ENCODE assay signal across 1 cellular context in genomic region chr15:48433226-48433886, GRCh38.
TF ChIP-seq lines count a peak whose summit lies in the region.

No MANE protein-coding gene starts in this region.

TF ChIP-seq in GM23338, 12 proteins besides CTCF, POLR2A, EP300 and RAD21 (continued from another document):
- no peak for TF ChIP-seq ZNF462 (CRISPR knock-in tag; IDR thresholded peaks at IDR 0.05)
- TF ChIP-seq NANOG (IDR thresholded peaks at IDR 0.05; ENCODE audit: borderline replicate concordance): no peak
- TF ChIP-seq STAT1 (IDR thresholded peaks at IDR 0.05; ENCODE audit: unreplicated experiment): no peak
- TF ChIP-seq JUNB (IDR thresholded peaks at IDR 0.05; ENCODE audit: unreplicated experiment): no peak
- TF ChIP-seq REST (IDR thresholded peaks at IDR 0.05; ENCODE audit: unreplicated experiment): no peak
- no peak for TF ChIP-seq CREB1 (CRISPR knock-in tag; IDR thresholded peaks at IDR 0.05; ENCODE audit: low read depth)
- no peak for TF ChIP-seq EZH2phosphoT487 (IDR thresholded peaks at IDR 0.05; ENCODE audit: unreplicated experiment)
TF ChIP-seq in GM23338: peak in this region for 0.
